13 cellular contexts compared by ENCODE assay signal in the genomic region with DNA sequence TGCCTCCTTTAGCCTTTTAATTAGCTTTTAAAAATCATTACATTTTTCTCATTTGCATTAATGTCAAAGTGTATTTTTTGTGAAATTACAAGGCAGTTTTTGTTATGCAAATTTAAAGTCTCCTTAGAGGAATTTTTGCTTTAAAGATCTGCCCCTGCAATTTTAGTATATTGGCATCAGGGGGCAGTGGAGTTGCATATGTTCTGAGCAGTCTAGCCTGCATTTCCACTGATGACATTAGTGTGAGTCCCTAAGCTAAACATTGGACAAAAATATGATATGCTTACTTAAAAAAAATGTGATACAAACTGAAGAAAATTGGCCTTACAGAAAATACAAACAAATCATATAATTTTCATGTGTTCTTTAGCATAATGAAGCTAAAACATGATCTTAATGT.
DNase-seq lines count a peak whose midpoint lies in the region; ATAC-seq and TF ChIP-seq lines count a peak whose summit lies in the region.
"Had no signal": no experiment of that assay in that cellular context is flagged by ENCODE, and none has a peak within 500 bp of the region (broad histone marks: within the 10 kb centered on the region; RNA-seq: fewer than 3 reads in every experiment).

No MANE protein-coding gene starts in this region.

- H3K27me3 ChIP-seq in mammary epithelial cell (ENCODE audit: insufficient read depth, low read length) (no peaks in the 10 kb centered on the region), osteoblast (ENCODE audit: insufficient read depth, low read length) (no peaks in the 10 kb centered on the region)
- H3K27me3 ChIP-seq: sigmoid colon had no signal

- no peaks in the 10 kb centered on the region for H4K20me1 ChIP-seq in mammary epithelial cell (ENCODE audit: insufficient read depth, low read length)
- H4K20me1 ChIP-seq in osteoblast (ENCODE audit: insufficient read depth, low read length) = no peaks in the 10 kb centered on the region

- H3K36me3 Mint-ChIP-seq in stimulated activated naive B cell treated with anti-CD40 and anti-IgM and Interleukin-4, amounts not matched to agents 10 μg/mL and 1 μg/mL and 100 μg/mL, for 72 hours = no peaks in the 10 kb centered on the region
- H3K36me3 Mint-ChIP-seq: immature natural killer cell had no signal

- DNase-seq in NCI-H748 (lab: John Stamatoyannopoulos, UW; ENCODE audit: unreplicated experiment) (peak; percentile 10), NCI-H748 treated with DMSO at 0.1 percent for 48 hours (lab: John Stamatoyannopoulos, UW) (no peak), LNCaP clone FGC (ENCODE audit: low read depth) (no peak), mammary epithelial cell (no peak), osteoblast (ENCODE audit: insufficient read length, low spot score, missing footprints) (no peak), kidney tubule cell (ENCODE audit: low spot score) (no peak)
- no peak for DNase-seq in stimulated activated naive B cell treated with anti-CD40 and anti-IgM and Interleukin-4, amounts not matched to agents 10 μg/mL and 1 μg/mL and 100 μg/mL, for 72 hours
- DNase-seq: activated B cell treated with CpG ODN at 0.5 μM for 24 hours, immature natural killer cell, NCI-H2227 treated with DMSO at 0.1 percent for 48 hours, sigmoid colon had no signal

- H3K4me3 ChIP-seq in LNCaP clone FGC (ENCODE audit: low read depth, low read length) = no peak overlapping the region
- no peak overlapping the region for H3K4me3 ChIP-seq in mammary epithelial cell (replicated peaks in 1 of 3; ENCODE audit: insufficient read depth in 1 of 3, low read depth in 2 of 3, low read length in 3 of 3)
- no peak overlapping the region for H3K4me3 ChIP-seq in osteoblast (ENCODE audit: insufficient read depth, low read length)
- H3K4me3 ChIP-seq: sigmoid colon had no signal

- in situ Hi-C loops in mammary epithelial cell (cut with MboI; ENCODE audit: low sequenced_read_pairs in 2 of 2) = no loop called here

- H3K27me3 Mint-ChIP-seq in stimulated activated naive B cell treated with anti-CD40 and anti-IgM and Interleukin-4, amounts not matched to agents 10 μg/mL and 1 μg/mL and 100 μg/mL, for 72 hours = no peaks in the 10 kb centered on the region
- H3K27me3 Mint-ChIP-seq: activated B cell treated with CpG ODN at 0.5 μM for 24 hours had no signal

- no TSS peak for BruUV-seq in mammary epithelial cell (replicated peaks; lab: Mats Ljungman, UMichigan)

- ATAC-seq in HG03159 (IDR thresholded peaks at IDR 0.05; ENCODE audit: unreplicated experiment) = no peak
- ATAC-seq in stimulated activated naive B cell treated with anti-CD40 and anti-IgM and Interleukin-4, amounts not matched to agents 10 μg/mL and 1 μg/mL and 100 μg/mL, for 72 hours (replicated peaks) = no peak
- ATAC-seq: Right ventricle myocardium inferior had no signal

- H3K79me2 ChIP-seq in mammary epithelial cell (ENCODE audit: insufficient read depth, low read length) = no peaks in the 10 kb centered on the region
- H3K79me2 ChIP-seq in osteoblast (ENCODE audit: insufficient read depth, low read length) = no peaks in the 10 kb centered on the region

- no peak overlapping the region for H3K27ac Mint-ChIP-seq in stimulated activated naive B cell treated with anti-CD40 and anti-IgM and Interleukin-4, amounts not matched to agents 10 μg/mL and 1 μg/mL and 100 μg/mL, for 72 hours
- H3K27ac Mint-ChIP-seq: activated B cell treated with CpG ODN at 0.5 μM for 24 hours, immature natural killer cell had no signal

- H2AFZ ChIP-seq in mammary epithelial cell (ENCODE audit: low read depth, low read length) (no peak overlapping the region), osteoblast (ENCODE audit: low read length) (no peak overlapping the region)

- TF ChIP-seq CTCF in LNCaP clone FGC (IDR thresholded peaks at IDR 0.05; ENCODE audit: control insufficient read depth, extremely low read depth, insufficient read depth) (peak; percentile 37), mammary epithelial cell (conservative IDR thresholded peaks at IDR 0.05 in 1 of 2, IDR thresholded peaks at IDR 0.05 in 1 of 2; ENCODE audit: extremely low read depth in 1 of 2, insufficient read depth in 1 of 2, low read depth in 1 of 2, low read length in 2 of 2) (peak; percentile 37 to 51), osteoblast (IDR thresholded peaks at IDR 0.05; ENCODE audit: extremely low read depth, low read depth, low read length) (peak; percentile 9)

- H3K4me1 Mint-ChIP-seq in stimulated activated naive B cell treated with anti-CD40 and anti-IgM and Interleukin-4, amounts not matched to agents 10 μg/mL and 1 μg/mL and 100 μg/mL, for 72 hours = no peaks in the 10 kb centered on the region
- H3K4me1 Mint-ChIP-seq: activated B cell treated with CpG ODN at 0.5 μM for 24 hours, immature natural killer cell had no signal

- H3K9me3 Mint-ChIP-seq in stimulated activated naive B cell treated with anti-CD40 and anti-IgM and Interleukin-4, amounts not matched to agents 10 μg/mL and 1 μg/mL and 100 μg/mL, for 72 hours = peaks cover 7 to 10% of the 10 kb centered on the region in 2 donors

- H3K4me2 ChIP-seq in mammary epithelial cell (ENCODE audit: insufficient read depth, low read depth, low read length) (no peak overlapping the region), osteoblast (ENCODE audit: insufficient read depth, low read length) (no peak overlapping the region)

- H3K4me3 Mint-ChIP-seq in stimulated activated naive B cell treated with anti-CD40 and anti-IgM and Interleukin-4, amounts not matched to agents 10 μg/mL and 1 μg/mL and 100 μg/mL, for 72 hours = no peak overlapping the region
- H3K4me3 Mint-ChIP-seq: activated B cell treated with CpG ODN at 0.5 μM for 24 hours, immature natural killer cell had no signal

- no peak overlapping the region for H3K27ac ChIP-seq in mammary epithelial cell (ENCODE audit: insufficient read depth, low read depth, low read length)
- no peak overlapping the region for H3K27ac ChIP-seq in osteoblast (ENCODE audit: low read depth, low read length)
- H3K27ac ChIP-seq: sigmoid colon had no signal

- dilution Hi-C loops in mammary epithelial cell (cut with HindIII; ENCODE audit: low sequenced_read_pairs) = no loop called here

- H3K36me3 ChIP-seq in mammary epithelial cell (ENCODE audit: insufficient read depth, low read length) (no peaks in the 10 kb centered on the region), osteoblast (ENCODE audit: insufficient read depth, low read length) (no peaks in the 10 kb centered on the region)
- H3K36me3 ChIP-seq: sigmoid colon had no signal

- no peaks in the 10 kb centered on the region for H3K9me3 ChIP-seq in mammary epithelial cell (replicated peaks; ENCODE audit: insufficient read depth, low read length)
- H3K9me3 ChIP-seq in osteoblast (ENCODE audit: low read depth, low read length) = no peaks in the 10 kb centered on the region
- H3K9me3 ChIP-seq: sigmoid colon had no signal

- CTCF ChIA-PET in mammary epithelial cell (lab: Charles Lee; ENCODE audit: low non-redundant PET) = no interaction called here

- no peak overlapping the region for H3K9ac ChIP-seq in mammary epithelial cell (ENCODE audit: insufficient read depth, low read length)

- no peaks in the 10 kb centered on the region for H3K4me1 ChIP-seq in mammary epithelial cell (ENCODE audit: insufficient read depth, low read length)
- no peaks in the 10 kb centered on the region for H3K4me1 ChIP-seq in osteoblast (ENCODE audit: insufficient read depth, low read length)
- H3K4me1 ChIP-seq: sigmoid colon had no signal

- intact Hi-C loops in mammary epithelial cell (cut with micrococcal nuclease) = loop anchor here (1.0 kb wide), 1 partner anchor 1519 kb away; no protein-coding TSS in a partner anchor
